Comparison of ENCODE assay signal across 1 cellular context in the genomic region with DNA sequence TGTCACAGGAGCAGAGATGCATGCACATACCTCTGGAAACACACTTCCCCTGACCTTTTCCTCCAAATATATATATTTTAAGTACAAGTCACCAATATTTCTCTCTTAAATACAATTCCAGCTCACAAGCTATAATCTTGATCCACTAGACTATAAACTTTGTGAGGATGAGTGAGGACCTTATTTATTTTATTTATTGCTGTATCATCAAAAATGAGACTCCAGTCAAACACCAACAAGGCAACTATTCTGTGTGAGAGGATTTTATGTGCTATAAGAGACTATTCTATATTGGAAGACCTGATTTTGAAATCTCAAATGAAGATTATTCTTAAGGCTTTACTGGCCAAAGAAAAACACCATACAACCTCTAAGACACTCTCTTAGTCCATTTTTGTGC.
A peak's percentile ranks its signal among the peaks of the same experiment; 100 is the strongest.
TF ChIP-seq lines count a peak whose summit lies in the region.

No MANE protein-coding gene starts in this region.

TF ChIP-seq in K562, 482 proteins besides CTCF, POLR2A, EP300 and RAD21 (continued from another document):
- TF ChIP-seq OTX1 (CRISPR knock-in tag; IDR thresholded peaks at IDR 0.05): no peak
- no peak for TF ChIP-seq NCOA1 (IDR thresholded peaks at IDR 0.05; ENCODE audit: low read depth)
- TF ChIP-seq, protein P1, sequence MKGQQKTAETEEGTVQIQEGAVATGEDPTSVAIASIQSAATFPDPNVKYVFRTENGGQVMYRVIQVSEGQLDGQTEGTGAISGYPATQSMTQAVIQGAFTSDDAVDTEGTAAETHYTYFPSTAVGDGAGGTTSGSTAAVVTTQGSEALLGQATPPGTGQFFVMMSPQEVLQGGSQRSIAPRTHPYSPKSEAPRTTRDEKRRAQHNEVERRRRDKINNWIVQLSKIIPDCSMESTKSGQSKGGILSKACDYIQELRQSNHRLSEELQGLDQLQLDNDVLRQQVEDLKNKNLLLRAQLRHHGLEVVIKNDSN (CRISPR knock-in tag; IDR thresholded peaks at IDR 0.05): no peak
- TF ChIP-seq YY1 (IDR thresholded peaks at IDR 0.05; ENCODE audit: borderline replicate concordance in 1 of 3, control insufficient read depth in 1 of 3, extremely low read depth in 1 of 3, insufficient read depth in 3 of 3, insufficient read length in 1 of 3, insufficient replicate concordance in 2 of 3, low read depth in 1 of 3, low read length in 2 of 3): no peak
- TF ChIP-seq, protein P2, sequence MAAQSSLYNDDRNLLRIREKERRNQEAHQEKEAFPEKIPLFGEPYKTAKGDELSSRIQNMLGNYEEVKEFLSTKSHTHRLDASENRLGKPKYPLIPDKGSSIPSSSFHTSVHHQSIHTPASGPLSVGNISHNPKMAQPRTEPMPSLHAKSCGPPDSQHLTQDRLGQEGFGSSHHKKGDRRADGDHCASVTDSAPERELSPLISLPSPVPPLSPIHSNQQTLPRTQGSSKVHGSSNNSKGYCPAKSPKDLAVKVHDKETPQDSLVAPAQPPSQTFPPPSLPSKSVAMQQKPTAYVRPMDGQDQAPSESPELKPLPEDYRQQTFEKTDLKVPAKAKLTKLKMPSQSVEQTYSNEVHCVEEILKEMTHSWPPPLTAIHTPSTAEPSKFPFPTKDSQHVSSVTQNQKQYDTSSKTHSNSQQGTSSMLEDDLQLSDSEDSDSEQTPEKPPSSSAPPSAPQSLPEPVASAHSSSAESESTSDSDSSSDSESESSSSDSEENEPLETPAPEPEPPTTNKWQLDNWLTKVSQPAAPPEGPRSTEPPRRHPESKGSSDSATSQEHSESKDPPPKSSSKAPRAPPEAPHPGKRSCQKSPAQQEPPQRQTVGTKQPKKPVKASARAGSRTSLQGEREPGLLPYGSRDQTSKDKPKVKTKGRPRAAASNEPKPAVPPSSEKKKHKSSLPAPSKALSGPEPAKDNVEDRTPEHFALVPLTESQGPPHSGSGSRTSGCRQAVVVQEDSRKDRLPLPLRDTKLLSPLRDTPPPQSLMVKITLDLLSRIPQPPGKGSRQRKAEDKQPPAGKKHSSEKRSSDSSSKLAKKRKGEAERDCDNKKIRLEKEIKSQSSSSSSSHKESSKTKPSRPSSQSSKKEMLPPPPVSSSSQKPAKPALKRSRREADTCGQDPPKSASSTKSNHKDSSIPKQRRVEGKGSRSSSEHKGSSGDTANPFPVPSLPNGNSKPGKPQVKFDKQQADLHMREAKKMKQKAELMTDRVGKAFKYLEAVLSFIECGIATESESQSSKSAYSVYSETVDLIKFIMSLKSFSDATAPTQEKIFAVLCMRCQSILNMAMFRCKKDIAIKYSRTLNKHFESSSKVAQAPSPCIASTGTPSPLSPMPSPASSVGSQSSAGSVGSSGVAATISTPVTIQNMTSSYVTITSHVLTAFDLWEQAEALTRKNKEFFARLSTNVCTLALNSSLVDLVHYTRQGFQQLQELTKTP (IDR thresholded peaks at IDR 0.05; ENCODE audit: low read depth in 1 of 2, partially characterized antibody in 2 of 2): no peak
- peak; percentile 56 for TF ChIP-seq MAFG (tag; conservative IDR thresholded peaks at IDR 0.05)
- TF ChIP-seq IRF9 (tag; IDR thresholded peaks at IDR 0.05): no peak
- no peak for TF ChIP-seq SMARCC2 (IDR thresholded peaks at IDR 0.05; ENCODE audit: low read depth)
- no peak for TF ChIP-seq ZNF75A (CRISPR knock-in tag; IDR thresholded peaks at IDR 0.05)
- no peak for TF ChIP-seq NR4A1 (CRISPR knock-in tag; IDR thresholded peaks at IDR 0.05)
- no peak for TF ChIP-seq NR4A1 (tag; IDR thresholded peaks at IDR 0.05)
- no peak for TF ChIP-seq RBM39 (optimal IDR thresholded peaks at IDR 0.05; ENCODE audit: low read depth, low read length)
- TF ChIP-seq NFRKB (IDR thresholded peaks at IDR 0.05; ENCODE audit: low read depth): no peak
- no peak for TF ChIP-seq SAP30 (IDR thresholded peaks at IDR 0.05; ENCODE audit: borderline replicate concordance, insufficient read depth, low read depth, low read length, poor library complexity, severe bottlenecking)
- no peak for TF ChIP-seq CEBPG (CRISPR knock-in tag; IDR thresholded peaks at IDR 0.05)
- TF ChIP-seq CEBPG (tag; conservative IDR thresholded peaks at IDR 0.05 in 1 of 2, IDR thresholded peaks at IDR 0.05 in 1 of 2): no peak
- TF ChIP-seq HNRNPK (IDR thresholded peaks at IDR 0.05; ENCODE audit: low read depth, low read length, poor library complexity, severe bottlenecking): no peak
- peak; percentile 40; the same call in 1 of the 2 replicates for TF ChIP-seq C11orf30 (IDR thresholded peaks at IDR 0.05; ENCODE audit: low read depth)
- no peak for TF ChIP-seq CHCHD3 (CRISPR knock-in tag; IDR thresholded peaks at IDR 0.05)
- TF ChIP-seq LCOR (CRISPR knock-in tag; IDR thresholded peaks at IDR 0.05): no peak
- peak; percentile 74 for TF ChIP-seq MAFK (IDR thresholded peaks at IDR 0.05; ENCODE audit: low read length)
